Comparison of ENCODE assay signal across 25 cellular contexts in genomic region chr2:28513097-28513496, GRCh38. TPM values are rescaled to one million over a fixed set of nuclear protein-coding genes. Genes with fewer than 3 reads are reported as not detected.
A peak's percentile ranks its signal among the peaks of the same experiment; 100 is the strongest.
DNase-seq lines count a peak whose midpoint lies in the region; ATAC-seq, FAIRE-seq and TF ChIP-seq lines count a peak whose summit lies in the region.
"Had no signal": no experiment of that assay in that cellular context is flagged by ENCODE, and none has a peak within 500 bp of the region (broad histone marks: within the 10 kb centered on the region; RNA-seq: fewer than 3 reads in every experiment).

No MANE protein-coding gene starts in this region.

- no peaks in the 10 kb centered on the region for H3K79me2 ChIP-seq in SK-N-SH (ENCODE audit: insufficient read depth)
- no peaks in the 10 kb centered on the region for H3K79me2 ChIP-seq in astrocyte (ENCODE audit: insufficient read depth, low read length)

- POLR2A ChIA-PET in SK-N-SH (lab: Yijun Ruan, JAX) = no interaction called here

- TF ChIP-seq CTCF in right atrium auricular region (IDR thresholded peaks at IDR 0.05) (no peak), SK-N-SH (IDR thresholded peaks at IDR 0.05) (no peak), astrocyte (IDR thresholded peaks at IDR 0.05; ENCODE audit: insufficient read depth, low read depth, low read length) (no peak)

- no peak for FAIRE-seq in astrocyte (lab: Jason Lieb, UNC)
- FAIRE-seq: A204.1, D721Med, GM12878, GM12892, GM18507 had no signal

- H3K27ac ChIP-seq in right atrium auricular region (no peak overlapping the region), right cardiac atrium (ENCODE audit: low read length) (no peak overlapping the region), SK-N-SH (ENCODE audit: low read depth in 2 of 2, low read length in 1 of 2) (peak overlapping the region in 1 of 2 experiments; percentile 85; a peak in 2 of 4 replicates), astrocyte (ENCODE audit: low read depth, low read length) (no peak overlapping the region)
- H3K27ac ChIP-seq: BLaER1 treated with 17β-estradiol and CSF1 and Interleukin-3, amounts not matched to agents 10 nM and 100 nM; C4-2B had no signal

- H4K20me1 ChIP-seq in SK-N-SH (ENCODE audit: insufficient read depth) (no peaks in the 10 kb centered on the region), astrocyte (ENCODE audit: insufficient read depth, low read length) (no peaks in the 10 kb centered on the region)
- H4K20me1 ChIP-seq: BLaER1 treated with 17β-estradiol and CSF1 and Interleukin-3, amounts not matched to agents 10 nM and 100 nM had no signal

- H3K4me1 ChIP-seq in right atrium auricular region (no peaks in the 10 kb centered on the region), right cardiac atrium (ENCODE audit: control insufficient read depth, insufficient read depth, low read length) (no peaks in the 10 kb centered on the region), SK-N-SH (ENCODE audit: control insufficient read depth in 1 of 2, insufficient read depth in 2 of 2, low read depth in 1 of 2, low read length in 1 of 2) (peaks cover 0 to 13% of the 10 kb centered on the region in 2 experiments; a peak in 2 of 4 replicates), astrocyte (ENCODE audit: insufficient read depth, low read length) (no peaks in the 10 kb centered on the region)
- H3K4me1 ChIP-seq: BLaER1 treated with 17β-estradiol and CSF1 and Interleukin-3, amounts not matched to agents 10 nM and 100 nM had no signal

- no peaks in the 10 kb centered on the region for H3K9me2 ChIP-seq in SK-N-SH

- peaks cover 1% of the 10 kb centered on the region for H3K9me3 Mint-ChIP-seq in astrocyte (ENCODE audit: unreplicated experiment)

- no peak overlapping the region for H3K4me3 ChIP-seq in right atrium auricular region
- H3K4me3 ChIP-seq in right cardiac atrium (ENCODE audit: low read length) = no peak overlapping the region
- no peak overlapping the region for H3K4me3 ChIP-seq in SK-N-SH (ENCODE audit: low read depth in 2 of 2, low read length in 1 of 2)
- H3K4me3 ChIP-seq in astrocyte (ENCODE audit: insufficient read depth, low read depth, low read length) = no peak overlapping the region
- H3K4me3 ChIP-seq: BLaER1 treated with 17β-estradiol and CSF1 and Interleukin-3, amounts not matched to agents 10 nM and 100 nM; GM12878 had no signal

- peaks cover 23% of the 10 kb centered on the region for H3K27me3 Mint-ChIP-seq in astrocyte (ENCODE audit: low read depth, unreplicated experiment)

- H3K36me3 Mint-ChIP-seq in astrocyte (ENCODE audit: low read depth, unreplicated experiment) = no peaks in the 10 kb centered on the region
- H3K36me3 Mint-ChIP-seq: CD8-positive, alpha-beta T cell had no signal

- H3K9ac ChIP-seq in SK-N-SH (no peak overlapping the region), astrocyte (ENCODE audit: low read length) (no peak overlapping the region)
- H3K9ac ChIP-seq: BLaER1 treated with 17β-estradiol and CSF1 and Interleukin-3, amounts not matched to agents 10 nM and 100 nM had no signal

- no peak for ATAC-seq in right cardiac atrium
- ATAC-seq in GM21825 (IDR thresholded peaks at IDR 0.05; ENCODE audit: unreplicated experiment) = no peak
- ATAC-seq: CD8-positive, alpha-beta T cell; GM12878 had no signal

- H3K4me2 ChIP-seq in SK-N-SH (no peak overlapping the region), astrocyte (ENCODE audit: low read length) (no peak overlapping the region)
- H3K4me2 ChIP-seq: BLaER1 treated with 17β-estradiol and CSF1 and Interleukin-3, amounts not matched to agents 10 nM and 100 nM had no signal

- DNase-seq in right atrium auricular region (ENCODE audit: low spot score) (peak; percentile 13), right cardiac atrium (no peak), SK-N-SH (peak; percentile 59), astrocyte (ENCODE audit: low read depth) (no peak), NCI-H1694 (lab: John Stamatoyannopoulos, UW) (no peak), DMS 273 treated with DMSO at 0.1 percent for 48 hours (lab: John Stamatoyannopoulos, UW) (no peak)
- DNase-seq: 8988T; Caco-2; Calu3; CD4-positive, alpha-beta T cell; CD8-positive, alpha-beta T cell; DMS153; DMS53; DMS79; DND-41; EL; GDM1 had no signal

- TF ChIP-seq EP300 in SK-N-SH (IDR thresholded peaks at IDR 0.05; ENCODE audit: borderline replicate concordance in 1 of 2, low read depth in 1 of 2, low read length in 1 of 2) = peak in 1 of 2 experiments; percentile 82; a peak in 1 of 4 replicates

- CTCF ChIA-PET in SK-N-SH (lab: Yijun Ruan, JAX) = no interaction called here

- peaks cover 0 to 7% of the 10 kb centered on the region in 2 donors for H3K9me3 ChIP-seq in right atrium auricular region
- H3K9me3 ChIP-seq in right cardiac atrium (ENCODE audit: control insufficient read depth, low read length) = no peaks in the 10 kb centered on the region
- H3K9me3 ChIP-seq in SK-N-SH = no peaks in the 10 kb centered on the region
- H3K9me3 ChIP-seq in astrocyte (ENCODE audit: insufficient read depth, low read depth, low read length) = no peaks in the 10 kb centered on the region

- H3K27me3 ChIP-seq in right atrium auricular region = no peaks in the 10 kb centered on the region
- no peaks in the 10 kb centered on the region for H3K27me3 ChIP-seq in right cardiac atrium (ENCODE audit: control insufficient read depth, insufficient read depth)
- peaks cover 27% of the 10 kb centered on the region; the same call in 1 of the 2 replicates for H3K27me3 ChIP-seq in SK-N-SH (ENCODE audit: insufficient read depth)
- peaks cover 27% of the 10 kb centered on the region for H3K27me3 ChIP-seq in astrocyte (ENCODE audit: insufficient read depth, low read length)
- H3K27me3 ChIP-seq: BLaER1 treated with 17β-estradiol and CSF1 and Interleukin-3, amounts not matched to agents 10 nM and 100 nM had no signal

- TF ChIP-seq RAD21 in SK-N-SH (IDR thresholded peaks at IDR 0.05; ENCODE audit: low read length) = peak; percentile 16

- 65% methylated on average over 1 of the region's 1 CpG for WGBS in right cardiac atrium
- 5% methylated on average over 1 of the region's 1 CpG for WGBS in SK-N-SH (ENCODE audit: low lambda C conversion rate)

- H3K4me3 Mint-ChIP-seq in astrocyte (ENCODE audit: unreplicated experiment) = no peak overlapping the region
- H3K4me3 Mint-ChIP-seq: CD4-positive, alpha-beta T cell; CD8-positive, alpha-beta T cell had no signal

- H3K4me1 Mint-ChIP-seq in astrocyte (ENCODE audit: low read depth, unreplicated experiment) = peaks cover 2% of the 10 kb centered on the region

- no peaks in the 10 kb centered on the region for H3K36me3 ChIP-seq in right atrium auricular region
- H3K36me3 ChIP-seq in SK-N-SH (replicated peaks in 1 of 2; ENCODE audit: control insufficient read depth in 1 of 2, insufficient read depth in 2 of 2, low read length in 1 of 2) = no peaks in the 10 kb centered on the region
- H3K36me3 ChIP-seq in astrocyte (ENCODE audit: insufficient read depth, low read length) = no peaks in the 10 kb centered on the region
- H3K36me3 ChIP-seq: BLaER1 treated with 17β-estradiol and CSF1 and Interleukin-3, amounts not matched to agents 10 nM and 100 nM had no signal

- no peaks in the 10 kb centered on the region for H3F3A ChIP-seq in SK-N-SH (replicated peaks; ENCODE audit: insufficient read depth)

- H2AFZ ChIP-seq in SK-N-SH (ENCODE audit: low read depth) = no peak overlapping the region
- no peak overlapping the region for H2AFZ ChIP-seq in astrocyte (ENCODE audit: low read depth, low read length)

- H3K27ac Mint-ChIP-seq in astrocyte (ENCODE audit: unreplicated experiment) = peak overlapping the region; percentile 17
- H3K27ac Mint-ChIP-seq: CD4-positive, alpha-beta T cell; CD8-positive, alpha-beta T cell had no signal

- intact Hi-C loops in right cardiac atrium (cut with DNase I) = no loop called here

TF ChIP-seq in SK-N-SH, 30 proteins besides CTCF, POLR2A, EP300 and RAD21:
- no peak for TF ChIP-seq FOSL2 (IDR thresholded peaks at IDR 0.05; ENCODE audit: borderline replicate concordance, low read depth)
- peak; percentile 62; the same call in 1 of the 2 replicates for TF ChIP-seq RFX5 (IDR thresholded peaks at IDR 0.05; ENCODE audit: low read length)
- TF ChIP-seq TAF1 (IDR thresholded peaks at IDR 0.05; ENCODE audit: borderline replicate concordance, low read depth, low read length) = no peak
- peak; percentile 62; the same call in 1 of the 2 replicates for TF ChIP-seq MXI1 (IDR thresholded peaks at IDR 0.05; ENCODE audit: low read depth, low read length)
- TF ChIP-seq SIN3A (IDR thresholded peaks at IDR 0.05; ENCODE audit: borderline replicate concordance, low read depth, low read length) = no peak
- TF ChIP-seq GATA2 (CRISPR knock-in tag; IDR thresholded peaks at IDR 0.05) = peak; percentile 91
- peak; percentile 37 for TF ChIP-seq TCF12 (IDR thresholded peaks at IDR 0.05)
- TF ChIP-seq PBX3 (IDR thresholded peaks at IDR 0.05) = no peak
- TF ChIP-seq RCOR1 (IDR thresholded peaks at IDR 0.05; ENCODE audit: low read length) = peak; percentile 72

RNA-seq across cellular contexts. Expression of gene PLB1, which starts 17.2 kb away (rescaled TPM):
- 1 to 10 TPM; 2.1 to 3.0 TPM for total RNA-seq in right atrium auricular region
- 1 to 10 TPM; 2.1 to 2.7 (median 2.3) TPM for total RNA-seq in right cardiac atrium
- polyA plus RNA-seq in right cardiac atrium = 0.86 TPM
- 0.10 and 0.39 TPM in 2 replicates for polyA plus RNA-seq in SK-N-SH (2012; rRNA removed)
- 0.13 and 0.18 TPM in 2 replicates for polyA plus RNA-seq in SK-N-SH (2012; cell fraction: cytosol; rRNA removed)
- polyA plus RNA-seq in SK-N-SH (2012; cell fraction: nucleus; rRNA removed) = 0.52 and 0.60 TPM in 2 replicates
- total RNA-seq in astrocyte = 0.98 and 1.9 TPM in 2 replicates

Comparison
In these comparisons a context has a peak if more than half of its experiments do, and no peak if none do; other contexts are left out.
1. DNase-seq: peak in right atrium auricular region (single experiment) and SK-N-SH (single experiment); none in right cardiac atrium (0 of 3), astrocyte (single experiment), NCI-H1694 (single experiment) and DMS 273 treated with DMSO at 0.1 percent for 48 hours (single experiment).